ENCODE assay signal across 24 cellular contexts in genomic region chr1:3762151-3762872, GRCh38. TPM values are rescaled to one million over a fixed set of nuclear protein-coding genes. Genes with fewer than 3 reads are reported as not detected.
"Had no signal": no experiment of that assay in that cellular context is flagged by ENCODE, and none has a peak within 500 bp of the region (broad histone marks: within the 10 kb centered on the region; RNA-seq: fewer than 3 reads in every experiment).

No MANE protein-coding gene starts in this region.

- H3K36me3 ChIP-seq: adrenal gland, MG63, WERI-Rb-1 had no signal

- H3K27me3 ChIP-seq: MG63 had no signal

- H3K9me3 ChIP-seq: adrenal gland had no signal

- ATAC-seq: activated CD8-positive, alpha-beta T cell treated with anti-CD3 and anti-CD28 coated beads for 36 hours; T-cell had no signal

- DNase-seq: activated CD4-positive, alpha-beta T cell treated with anti-CD3 and anti-CD28 coated beads for 4 hours; activated CD8-positive, alpha-beta memory T cell treated with anti-CD3 and anti-CD28 coated beads, Interleukin-2, amount 50 U/mL, for 4 hours; activated CD8-positive, alpha-beta T cell treated with anti-CD3 and anti-CD28 coated beads for 36 hours; activated naive CD4-positive, alpha-beta T cell treated with anti-CD3 and anti-CD28 coated beads, Interleukin-2, amount 50 U/mL, for 16 hours; activated naive CD8-positive, alpha-beta T cell treated with anti-CD3 and anti-CD28 coated beads, Interleukin-2, amount 10 ng/mL, durations not matched to agents 7 days and 5 days; adrenal gland; anterior cingulate cortex; central memory CD4-positive, alpha-beta T cell; MG63; MV-4-11; NCI-H1092 treated with DMSO at 0.1 percent for 48 hours; NCI-H1417 treated with DMSO at 0.1 percent for 48 hours; NCI-H1694; NCI-H2029 treated with DMSO at 0.1 percent for 48 hours; NCI-H345; NCI-H510A; NCI-H526 treated with DMSO at 0.1 percent for 48 hours; NCI-H82; NK-92 treated with Interleukin-12 subunit alpha and Interleukin-12 subunit beta, amount 100 ng/mL, for 24 hours; OCI-M1; T-cell; WERI-Rb-1 had no signal

- H3K27ac ChIP-seq: adrenal gland, SK-N-MC, WERI-Rb-1 had no signal

- H3K4me1 ChIP-seq: adrenal gland had no signal

- H3K4me3 ChIP-seq: adrenal gland, MG63, SK-N-MC had no signal

RNA-seq across cellular contexts. Expression of gene CCDC27, which starts 10.1 kb away (rescaled TPM):
- total RNA-seq: activated CD8-positive, alpha-beta T cell treated with anti-CD3 and anti-CD28 coated beads for 36 hours; activated naive CD8-positive, alpha-beta T cell treated with anti-CD3 and anti-CD28 coated beads, Interleukin-2, amount 10 ng/mL, durations not matched to agents 7 days and 5 days; adrenal gland; T-cell; T-helper 2 cell treated with Interferon-gamma antibody and Interleukin-4, amounts not matched to agents 100 ng/mL and 5 ng/mL, for 36 hours had no signal
- polyA plus RNA-seq: adrenal gland had no signal

RNA-seq across cellular contexts. Expression of gene SMIM1, which starts 10.2 kb away (rescaled TPM):
- total RNA-seq: T-helper 2 cell treated with Interferon-gamma antibody and Interleukin-4, amounts not matched to agents 100 ng/mL and 5 ng/mL, for 36 hours had no signal
